Comparison of ENCODE assay signal across 20 cellular contexts in the genomic region with DNA sequence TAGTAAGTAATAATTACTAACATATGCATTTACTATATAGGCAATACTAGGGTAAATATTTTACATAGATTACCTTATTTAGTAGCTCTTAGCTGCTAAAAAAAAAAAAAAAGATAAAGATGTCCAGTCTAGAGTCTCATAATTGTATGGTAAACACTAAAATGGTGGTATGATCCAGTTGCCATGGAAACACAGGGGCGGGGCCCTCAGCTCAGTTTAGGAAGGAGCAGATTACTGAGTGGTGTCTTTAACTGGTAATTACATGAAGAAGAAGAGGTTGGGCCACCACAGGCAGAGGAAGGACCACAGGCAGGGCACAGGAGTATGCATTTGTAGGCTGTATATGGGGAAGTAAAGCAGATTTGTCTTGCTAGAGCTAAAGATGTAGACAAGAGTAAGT. TPM values are rescaled to one million over a fixed set of nuclear protein-coding genes. Genes with fewer than 3 reads are reported as not detected.
DNase-seq lines count a peak whose midpoint lies in the region; ATAC-seq and TF ChIP-seq lines count a peak whose summit lies in the region.
"Had no signal": no experiment of that assay in that cellular context is flagged by ENCODE, and none has a peak within 500 bp of the region (broad histone marks: within the 10 kb centered on the region; RNA-seq: fewer than 3 reads in every experiment).

No MANE protein-coding gene starts in this region.

- H3K4me3 Mint-ChIP-seq in glutamatergic neuron (ENCODE audit: unreplicated experiment): no peak overlapping the region
- H3K4me3 Mint-ChIP-seq: CD4-positive, CD25-positive, alpha-beta regulatory T cell had no signal

- peaks cover 3% of the 10 kb centered on the region for H3K4me1 Mint-ChIP-seq in glutamatergic neuron (ENCODE audit: low read depth, unreplicated experiment)
- H3K4me1 Mint-ChIP-seq: CD4-positive, CD25-positive, alpha-beta regulatory T cell had no signal

- no peaks in the 10 kb centered on the region for H3K27me3 Mint-ChIP-seq in glutamatergic neuron (ENCODE audit: unreplicated experiment)
- H3K27me3 Mint-ChIP-seq: CD4-positive, CD25-positive, alpha-beta regulatory T cell had no signal

- TF ChIP-seq CTCF in glutamatergic neuron (IDR thresholded peaks at IDR 0.05; ENCODE audit: partially characterized antibody, unreplicated experiment): no peak

- no peak overlapping the region for H3K27ac Mint-ChIP-seq in glutamatergic neuron (ENCODE audit: unreplicated experiment)
- H3K27ac Mint-ChIP-seq: CD4-positive, CD25-positive, alpha-beta regulatory T cell had no signal

- DNase-seq in NCI-H1417 (lab: John Stamatoyannopoulos, UW) (peak in 2 of 3 experiments; percentile 61 to 84), NCI-H1417 treated with DMSO at 0.1 percent for 48 hours (lab: John Stamatoyannopoulos, UW) (no peak), NCI-H146 treated with DMSO at 0.1 percent for 48 hours (lab: John Stamatoyannopoulos, UW; ENCODE audit: unreplicated experiment) (peak; percentile 39), NCI-H748 treated with DMSO at 0.1 percent for 48 hours (lab: John Stamatoyannopoulos, UW) (peak; percentile 81), glutamatergic neuron (peak; percentile 16), substantia nigra (lab: John Stamatoyannopoulos, UW) (no peak)
- no peak for DNase-seq in central memory CD4-positive, alpha-beta T cell
- DNase-seq: BE2C; CD4-positive, CD25-positive, alpha-beta regulatory T cell; DMS79 treated with DMSO at 0.1 percent for 48 hours; NCI-H1092; NCI-H2029; NCI-H526; PC-3; SIG-M5; T-helper 1 cell; T-helper 9 cell had no signal

- no peak for ATAC-seq in HG02870 (IDR thresholded peaks at IDR 0.05; ENCODE audit: unreplicated experiment)
- ATAC-seq: PC-3, SK-N-SH treated with all-trans-retinoic acid at 6 μM for 48 hours had no signal

- H3K27ac ChIP-seq in substantia nigra (ENCODE audit: low read depth, low read length, poor library complexity, severe bottlenecking): no peak overlapping the region
- H3K27ac ChIP-seq: RWPE1 had no signal

- no peaks in the 10 kb centered on the region for H3K9me3 Mint-ChIP-seq in glutamatergic neuron (ENCODE audit: unreplicated experiment)

- no peaks in the 10 kb centered on the region for H3K36me3 Mint-ChIP-seq in glutamatergic neuron (ENCODE audit: unreplicated experiment)
- H3K36me3 Mint-ChIP-seq: CD4-positive, CD25-positive, alpha-beta regulatory T cell had no signal

RNA-seq across cellular contexts. Expression of a gene that starts 43.7 kb away (rescaled TPM):
- 19.0 TPM for total RNA-seq in glutamatergic neuron (ENCODE audit: unreplicated experiment)

Comparison
In these comparisons a context has a peak if more than half of its experiments do, and no peak if none do; other contexts are left out.
1. DNase-seq: peak in NCI-H1417 (2 of 3), NCI-H146 treated with DMSO at 0.1 percent for 48 hours (single experiment), NCI-H748 treated with DMSO at 0.1 percent for 48 hours (single experiment) and glutamatergic neuron (single experiment); none in NCI-H1417 treated with DMSO at 0.1 percent for 48 hours (single experiment), substantia nigra (0 of 49) and central memory CD4-positive, alpha-beta T cell (single experiment).